In genomic region chr1:164902491-164902890, GRCh38 we compare ENCODE assay signal across 24 cellular contexts.
"Had no signal": no experiment of that assay in that cellular context is flagged by ENCODE, and none has a peak within 500 bp of the region (broad histone marks: within the 10 kb centered on the region; RNA-seq: fewer than 3 reads in every experiment).

No MANE protein-coding gene starts in this region.

- H3K4me2 ChIP-seq: KMS-11, SK-N-SH had no signal

- FAIRE-seq: HTR-8/SVneo, K562 had no signal

- H3K27ac ChIP-seq: HL-60, KMS-11, RWPE1 had no signal

- ATAC-seq: K562, Panc1, PC-3 had no signal

- H3K4me3 ChIP-seq: K562 had no signal

- H3K9me3 ChIP-seq: SK-N-SH had no signal

- H3K9ac ChIP-seq: KMS-11, SK-N-SH had no signal

- DNase-seq: Kasumi-1, MM.1S, NCI-H1092 treated with DMSO at 0.1 percent for 48 hours, NCI-H1436, NCI-H187, NCI-H2029, NCI-H2081 treated with DMSO at 0.1 percent for 48 hours, NCI-H2171, NCI-H226, NCI-H446, NCI-H510A, NCI-H524 treated with DMSO at 0.1 percent for 48 hours, NCI-H69, NCI-H774, PC-3, SHP77, SK-N-SH, SW 1271 had no signal
